ENCODE assay signal across 1 cellular context in the genomic region with DNA sequence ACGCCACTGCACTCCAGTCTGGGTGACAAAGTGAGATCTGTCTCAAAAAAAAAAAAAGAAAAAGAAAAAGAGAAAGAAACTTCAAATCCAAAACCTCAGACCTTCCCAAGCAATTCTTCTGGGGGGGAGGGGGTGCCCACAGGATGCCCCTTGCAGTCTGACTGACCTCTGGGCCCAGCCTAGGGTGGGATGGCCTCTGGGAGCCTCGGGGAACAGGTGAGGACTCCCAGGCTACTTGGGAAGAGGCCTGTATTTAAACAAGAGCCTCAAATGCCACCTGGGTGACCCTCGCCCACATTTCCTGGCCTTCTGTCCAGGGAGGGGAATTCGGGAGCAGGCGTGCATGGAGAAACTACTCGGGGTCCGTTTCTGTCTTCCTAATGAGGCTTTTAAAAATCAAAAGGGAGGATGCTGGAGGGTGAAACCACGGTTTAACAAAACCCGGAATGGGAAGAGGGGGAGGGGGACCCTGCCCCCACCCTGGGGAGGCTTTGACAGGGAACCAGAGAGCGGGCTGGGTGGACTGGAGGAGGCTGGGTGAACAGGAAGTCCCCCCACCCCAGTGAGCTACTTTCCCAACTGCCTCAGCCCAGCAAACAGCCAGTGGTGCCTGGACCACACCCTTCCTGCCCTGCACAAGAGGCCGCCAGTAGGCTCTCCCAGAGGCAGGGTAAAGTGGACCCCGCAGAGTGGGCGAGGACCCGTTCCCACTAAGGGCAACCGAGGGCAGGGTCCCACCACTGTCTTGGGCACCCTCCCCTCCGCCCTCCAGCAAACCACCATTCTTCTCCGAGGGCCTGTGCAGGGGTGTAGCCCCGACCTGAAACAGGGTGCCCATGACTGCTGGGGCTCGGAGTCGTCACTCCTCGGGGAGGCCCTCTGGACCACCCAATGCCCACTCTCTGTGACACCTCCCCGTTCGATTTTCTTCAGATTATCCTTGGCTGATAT.
TF ChIP-seq lines count a peak whose summit lies in the region.

No MANE protein-coding gene starts in this region.

TF ChIP-seq in HCT116, 20 proteins besides CTCF, POLR2A, EP300 and RAD21 (continued from another document):
- TF ChIP-seq ZBTB33 (IDR thresholded peaks at IDR 0.05; ENCODE audit: extremely low read depth, insufficient replicate concordance, low read length): no peak
- no peak for TF ChIP-seq ZFX (IDR thresholded peaks at IDR 0.05)
- no peak for TF ChIP-seq TCF7L2 (IDR thresholded peaks at IDR 0.05; ENCODE audit: borderline replicate concordance, extremely low read depth, insufficient read depth, insufficient read length)
